In the genomic region with DNA sequence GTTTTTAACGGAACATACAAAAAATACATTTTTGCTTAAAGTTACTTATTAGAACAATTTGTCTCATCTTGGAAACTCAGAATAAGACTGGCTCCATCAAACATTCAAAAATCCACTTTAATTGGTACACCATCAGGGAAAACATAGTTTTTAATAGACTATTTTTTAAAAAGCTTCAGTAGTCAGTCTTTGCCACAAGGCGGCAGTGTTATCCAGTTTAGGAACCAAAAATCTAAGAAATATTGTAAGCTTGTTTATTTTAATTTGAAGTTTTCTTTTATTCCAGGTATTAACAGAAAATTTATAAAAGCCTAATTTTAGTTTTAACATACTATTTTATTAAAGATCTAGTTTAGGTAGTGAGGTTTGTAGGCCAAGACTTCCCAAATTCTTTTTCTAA, we compare ENCODE assay signal across 9 cellular contexts.
DNase-seq lines count a peak whose midpoint lies in the region; ATAC-seq and TF ChIP-seq lines count a peak whose summit lies in the region.
"Had no signal": no experiment of that assay in that cellular context is flagged by ENCODE, and none has a peak within 500 bp of the region (broad histone marks: within the 10 kb centered on the region; RNA-seq: fewer than 3 reads in every experiment).

No MANE protein-coding gene starts in this region.

- ATAC-seq in right cardiac atrium = no peak
- ATAC-seq in PC-3 = no peak
- ATAC-seq in GM21390 (IDR thresholded peaks at IDR 0.05; ENCODE audit: unreplicated experiment) = no peak
- ATAC-seq in effector memory CD8-positive, alpha-beta T cell (replicated peaks) = no peak

- H3K27ac ChIP-seq in cardiac muscle cell = no peak overlapping the region
- no peak overlapping the region for H3K27ac ChIP-seq in right cardiac atrium (ENCODE audit: low read length)
- H3K27ac ChIP-seq in PC-3 (ENCODE audit: low read length) = no peak overlapping the region

- H3K9ac ChIP-seq in PC-3 (ENCODE audit: low read length) = no peak overlapping the region

- no peaks in the 10 kb centered on the region for H3K9me2 ChIP-seq in PC-3 (replicated peaks; ENCODE audit: low read length)

- H3K4me3 ChIP-seq in cardiac muscle cell (no peak overlapping the region), right cardiac atrium (ENCODE audit: low read length) (no peak overlapping the region), PC-3 (ENCODE audit: low read length) (no peak overlapping the region), fibroblast of pulmonary artery (replicated peaks; ENCODE audit: low read depth, low read length) (no peak overlapping the region)

- no peaks in the 10 kb centered on the region for H3K36me3 Mint-ChIP-seq in type B pancreatic cell
- no peaks in the 10 kb centered on the region for H3K36me3 Mint-ChIP-seq in effector memory CD8-positive, alpha-beta T cell (ENCODE audit: insufficient read depth)

- H3K27me3 Mint-ChIP-seq in type B pancreatic cell = no peaks in the 10 kb centered on the region
- no peaks in the 10 kb centered on the region for H3K27me3 Mint-ChIP-seq in effector memory CD8-positive, alpha-beta T cell

- no peaks in the 10 kb centered on the region for H3K9me3 Mint-ChIP-seq in type B pancreatic cell
- H3K9me3 Mint-ChIP-seq in effector memory CD8-positive, alpha-beta T cell = no peaks in the 10 kb centered on the region
- H3K9me3 Mint-ChIP-seq: T-helper 1 cell treated with Interleukin-12 subunit alpha and Interleukin-12 subunit beta and Interleukin-4 antibody, amounts not matched to agents 30 μg/mL and 1 μg/mL, for 36 hours had no signal

- H3K4me2 ChIP-seq in PC-3 (ENCODE audit: low read length) = no peak overlapping the region

- TF ChIP-seq CTCF in cardiac muscle cell (IDR thresholded peaks at IDR 0.05; ENCODE audit: low read depth, low read length) (peak; percentile 52), PC-3 (conservative IDR thresholded peaks at IDR 0.05; ENCODE audit: low read depth, low read length) (peak; percentile 70), fibroblast of pulmonary artery (IDR thresholded peaks at IDR 0.05; ENCODE audit: low read length, missing control alignments) (peak; percentile 57), type B pancreatic cell (conservative IDR thresholded peaks at IDR 0.05) (peak; percentile 87)

- H3K27me3 ChIP-seq in cardiac muscle cell (no peaks in the 10 kb centered on the region), right cardiac atrium (ENCODE audit: control insufficient read depth, insufficient read depth) (no peaks in the 10 kb centered on the region), PC-3 (ENCODE audit: low read length) (no peaks in the 10 kb centered on the region)

- no peaks in the 10 kb centered on the region for H3K4me1 ChIP-seq in cardiac muscle cell (ENCODE audit: low read depth)
- no peaks in the 10 kb centered on the region for H3K4me1 ChIP-seq in right cardiac atrium (ENCODE audit: control insufficient read depth, insufficient read depth, low read length)
- no peaks in the 10 kb centered on the region for H3K4me1 ChIP-seq in PC-3 (ENCODE audit: insufficient read depth, low read length)

- no peaks in the 10 kb centered on the region for H3K79me2 ChIP-seq in PC-3 (ENCODE audit: low read length)

- CTCF ChIA-PET in PC-3 (lab: Charles Lee) = interaction anchor here (0.5 kb wide), 1 partner anchor 325 kb away, joined by 3 read pairs; no protein-coding TSS in a partner anchor

- DNase-seq in cardiac muscle cell (ENCODE audit: low read depth in 1 of 2, low spot score in 1 of 2) (peak; percentile 13 to 31), right cardiac atrium (no peak), PC-3 (peak; percentile 32), fibroblast of pulmonary artery (ENCODE audit: low read depth) (peak; percentile 30), type B pancreatic cell (ENCODE audit: extremely low spot score, unreplicated experiment) (no peak), T-helper 1 cell (no peak)
- no peak for DNase-seq in effector memory CD8-positive, alpha-beta T cell

- H3K27ac Mint-ChIP-seq in type B pancreatic cell = no peak overlapping the region
- H3K27ac Mint-ChIP-seq in effector memory CD8-positive, alpha-beta T cell = no peak overlapping the region
- H3K27ac Mint-ChIP-seq: T-helper 1 cell treated with Interleukin-12 subunit alpha and Interleukin-12 subunit beta and Interleukin-4 antibody, amounts not matched to agents 30 μg/mL and 1 μg/mL, for 36 hours had no signal

- intact Hi-C loops in right cardiac atrium (cut with DNase I) (loop anchor here in 1 of 4 donors (5.0 kb wide), 1 partner anchor 426 kb away; no protein-coding TSS in a partner anchor), PC-3 (cut with micrococcal nuclease) (loop anchor here (1.0 kb wide), 1 partner anchor 433 kb away; no protein-coding TSS in a partner anchor)

- no peak overlapping the region for H2AFZ ChIP-seq in PC-3 (ENCODE audit: low read length)

- H3K4me1 Mint-ChIP-seq in type B pancreatic cell (ENCODE audit: unreplicated experiment) = no peaks in the 10 kb centered on the region
- H3K4me1 Mint-ChIP-seq in effector memory CD8-positive, alpha-beta T cell (ENCODE audit: low read depth in 2 of 2) = no peaks in the 10 kb centered on the region

- POLR2A ChIA-PET in PC-3 (lab: Charles Lee; ENCODE audit: unreplicated experiment) = no interaction called here

- H3F3A ChIP-seq in PC-3 (ENCODE audit: low read length, unreplicated experiment) = no peaks in the 10 kb centered on the region

- no peak overlapping the region for H3K4me3 Mint-ChIP-seq in type B pancreatic cell
- H3K4me3 Mint-ChIP-seq in effector memory CD8-positive, alpha-beta T cell = no peak overlapping the region
- H3K4me3 Mint-ChIP-seq: T-helper 1 cell treated with Interleukin-12 subunit alpha and Interleukin-12 subunit beta and Interleukin-4 antibody, amounts not matched to agents 30 μg/mL and 1 μg/mL, for 36 hours had no signal

- no peaks in the 10 kb centered on the region for H3K36me3 ChIP-seq in cardiac muscle cell
- no peaks in the 10 kb centered on the region for H3K36me3 ChIP-seq in PC-3 (ENCODE audit: low read depth, low read length)

- H4K20me1 ChIP-seq in PC-3 (ENCODE audit: low read length) = no peaks in the 10 kb centered on the region

- WGBS in right cardiac atrium = 37% methylated on average over 2 of the region's 2 CpGs

- no TSS peak for BruUV-seq in PC-3 (replicated peaks; lab: Mats Ljungman, UMichigan)

- no peaks in the 10 kb centered on the region for H3K9me3 ChIP-seq in cardiac muscle cell (ENCODE audit: low read depth)
- H3K9me3 ChIP-seq in right cardiac atrium (ENCODE audit: control insufficient read depth, low read length) = no peaks in the 10 kb centered on the region
- H3K9me3 ChIP-seq in PC-3 (ENCODE audit: low read length) = no peaks in the 10 kb centered on the region

Comparison
In these comparisons a context has a peak if more than half of its experiments do, and no peak if none do; other contexts are left out.
1. DNase-seq: peak in cardiac muscle cell (2 of 2), PC-3 (single experiment) and fibroblast of pulmonary artery (single experiment); none in right cardiac atrium (0 of 3), type B pancreatic cell (single experiment), T-helper 1 cell (0 of 5) and effector memory CD8-positive, alpha-beta T cell (0 of 3).
2. Peak in every context shown above with its lines, with median percentiles within 50 percentile points of each other: CTCF ChIP-seq.